1 cellular context compared by ENCODE assay signal in the genomic region with DNA sequence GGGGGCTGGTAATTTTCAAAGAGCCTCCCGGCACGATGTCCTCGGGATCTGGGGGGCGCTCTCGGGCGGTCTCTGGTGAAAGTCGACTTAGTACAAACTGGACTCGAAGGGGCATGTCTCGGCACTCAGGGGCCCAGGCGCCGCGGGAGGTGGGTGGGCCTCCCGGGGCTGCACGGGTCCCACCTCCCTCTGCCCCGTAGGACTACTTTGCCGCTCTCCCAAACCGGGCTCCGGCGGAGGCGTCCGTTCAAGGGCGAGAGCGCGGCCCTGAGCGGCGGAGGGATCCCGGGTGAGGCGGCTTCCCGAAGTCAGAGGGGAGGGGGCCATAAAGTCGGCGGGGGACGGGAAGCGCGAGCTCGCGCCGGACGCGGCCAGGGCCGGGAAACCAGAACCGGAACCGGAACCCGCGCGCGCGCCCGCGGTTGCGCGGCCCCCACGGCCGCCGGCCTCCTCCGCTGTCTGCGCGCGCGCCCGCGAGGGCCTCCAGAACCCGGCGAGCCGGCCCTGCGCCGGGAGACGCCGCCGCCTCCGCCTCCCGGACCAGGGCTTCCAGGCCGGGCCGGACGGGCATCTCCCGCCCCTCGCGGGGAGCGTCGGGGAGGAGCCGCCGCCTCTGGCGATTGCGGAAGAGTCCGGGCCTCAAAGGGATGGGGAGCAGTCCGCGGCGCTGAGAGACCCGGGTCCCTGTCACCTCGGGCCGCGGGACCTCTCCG.
TF ChIP-seq lines count a peak whose summit lies in the region.

A gene with protein sequence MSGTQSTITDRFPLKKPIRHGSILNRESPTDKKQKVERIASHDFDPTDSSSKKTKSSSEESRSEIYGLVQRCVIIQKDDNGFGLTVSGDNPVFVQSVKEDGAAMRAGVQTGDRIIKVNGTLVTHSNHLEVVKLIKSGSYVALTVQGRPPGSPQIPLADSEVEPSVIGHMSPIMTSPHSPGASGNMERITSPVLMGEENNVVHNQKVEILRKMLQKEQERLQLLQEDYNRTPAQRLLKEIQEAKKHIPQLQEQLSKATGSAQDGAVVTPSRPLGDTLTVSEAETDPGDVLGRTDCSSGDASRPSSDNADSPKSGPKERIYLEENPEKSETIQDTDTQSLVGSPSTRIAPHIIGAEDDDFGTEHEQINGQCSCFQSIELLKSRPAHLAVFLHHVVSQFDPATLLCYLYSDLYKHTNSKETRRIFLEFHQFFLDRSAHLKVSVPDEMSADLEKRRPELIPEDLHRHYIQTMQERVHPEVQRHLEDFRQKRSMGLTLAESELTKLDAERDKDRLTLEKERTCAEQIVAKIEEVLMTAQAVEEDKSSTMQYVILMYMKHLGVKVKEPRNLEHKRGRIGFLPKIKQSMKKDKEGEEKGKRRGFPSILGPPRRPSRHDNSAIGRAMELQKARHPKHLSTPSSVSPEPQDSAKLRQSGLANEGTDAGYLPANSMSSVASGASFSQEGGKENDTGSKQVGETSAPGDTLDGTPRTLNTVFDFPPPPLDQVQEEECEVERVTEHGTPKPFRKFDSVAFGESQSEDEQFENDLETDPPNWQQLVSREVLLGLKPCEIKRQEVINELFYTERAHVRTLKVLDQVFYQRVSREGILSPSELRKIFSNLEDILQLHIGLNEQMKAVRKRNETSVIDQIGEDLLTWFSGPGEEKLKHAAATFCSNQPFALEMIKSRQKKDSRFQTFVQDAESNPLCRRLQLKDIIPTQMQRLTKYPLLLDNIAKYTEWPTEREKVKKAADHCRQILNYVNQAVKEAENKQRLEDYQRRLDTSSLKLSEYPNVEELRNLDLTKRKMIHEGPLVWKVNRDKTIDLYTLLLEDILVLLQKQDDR (N-terminal part only) (plus strand): TSS at position 486 of the 713 bp plus-strand sequence. CDS start 831 bp downstream, outside the sequence.

TF ChIP-seq in IMR-90, 13 proteins besides CTCF, POLR2A, EP300 and RAD21:
- peak; percentile 57 for TF ChIP-seq RCOR1 (IDR thresholded peaks at IDR 0.05; ENCODE audit: insufficient replicate concordance, low read length)
- no peak for TF ChIP-seq BHLHE40 (IDR thresholded peaks at IDR 0.05; ENCODE audit: low read depth, low read length)
- TF ChIP-seq FOS (IDR thresholded peaks at IDR 0.05; ENCODE audit: low read depth, low read length) = 0 out of 2 replicates have a peak, but pooled peaks have one; percentile 11
- TF ChIP-seq MXI1 (IDR thresholded peaks at IDR 0.05; ENCODE audit: borderline replicate concordance, low read depth, low read length) = peak; percentile 30; the same call in 1 of the 2 replicates
- peak; percentile 98 for TF ChIP-seq MAZ (IDR thresholded peaks at IDR 0.05; ENCODE audit: borderline replicate concordance, low read depth, low read length)
- no peak for TF ChIP-seq RFX5 (IDR thresholded peaks at IDR 0.05; ENCODE audit: low read depth, low read length)
- TF ChIP-seq CHD1 (IDR thresholded peaks at IDR 0.05; ENCODE audit: low read depth, low read length) = no peak
- no peak for TF ChIP-seq MAFK (IDR thresholded peaks at IDR 0.05; ENCODE audit: low read depth, low read length)
- TF ChIP-seq SMC3 (IDR thresholded peaks at IDR 0.05; ENCODE audit: low read depth, low read length) = no peak; the same call in 1 of the 2 replicates
- peak; percentile 25; the same call in 1 of the 2 replicates for TF ChIP-seq NFE2L2 (IDR thresholded peaks at IDR 0.05; ENCODE audit: low read depth, low read length)
- TF ChIP-seq, protein P1, sequence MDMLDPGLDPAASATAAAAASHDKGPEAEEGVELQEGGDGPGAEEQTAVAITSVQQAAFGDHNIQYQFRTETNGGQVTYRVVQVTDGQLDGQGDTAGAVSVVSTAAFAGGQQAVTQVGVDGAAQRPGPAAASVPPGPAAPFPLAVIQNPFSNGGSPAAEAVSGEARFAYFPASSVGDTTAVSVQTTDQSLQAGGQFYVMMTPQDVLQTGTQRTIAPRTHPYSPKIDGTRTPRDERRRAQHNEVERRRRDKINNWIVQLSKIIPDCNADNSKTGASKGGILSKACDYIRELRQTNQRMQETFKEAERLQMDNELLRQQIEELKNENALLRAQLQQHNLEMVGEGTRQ (IDR thresholded peaks at IDR 0.05; ENCODE audit: low read depth, low read length) = no peak
- TF ChIP-seq, protein P2, sequence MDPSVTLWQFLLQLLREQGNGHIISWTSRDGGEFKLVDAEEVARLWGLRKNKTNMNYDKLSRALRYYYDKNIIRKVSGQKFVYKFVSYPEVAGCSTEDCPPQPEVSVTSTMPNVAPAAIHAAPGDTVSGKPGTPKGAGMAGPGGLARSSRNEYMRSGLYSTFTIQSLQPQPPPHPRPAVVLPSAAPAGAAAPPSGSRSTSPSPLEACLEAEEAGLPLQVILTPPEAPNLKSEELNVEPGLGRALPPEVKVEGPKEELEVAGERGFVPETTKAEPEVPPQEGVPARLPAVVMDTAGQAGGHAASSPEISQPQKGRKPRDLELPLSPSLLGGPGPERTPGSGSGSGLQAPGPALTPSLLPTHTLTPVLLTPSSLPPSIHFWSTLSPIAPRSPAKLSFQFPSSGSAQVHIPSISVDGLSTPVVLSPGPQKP (IDR thresholded peaks at IDR 0.05; ENCODE audit: borderline replicate concordance, low read depth, low read length) = no peak
- peak; percentile 51; the same call in 1 of the 2 replicates for TF ChIP-seq CEBPB (IDR thresholded peaks at IDR 0.05; ENCODE audit: low read depth, low read length)
TF ChIP-seq in IMR-90: peak in this region for 6.
